In genomic region chr16:27439273-27440018, GRCh38 we compare ENCODE assay signal across 17 cellular contexts. TPM values are rescaled to one million over a fixed set of nuclear protein-coding genes. Genes with fewer than 3 reads are reported as not detected.
DNase-seq lines count a peak whose midpoint lies in the region; ATAC-seq, FAIRE-seq and TF ChIP-seq lines count a peak whose summit lies in the region.
"Had no signal": no experiment of that assay in that cellular context is flagged by ENCODE, and none has a peak within 500 bp of the region (broad histone marks: within the 10 kb centered on the region; RNA-seq: fewer than 3 reads in every experiment).

No MANE protein-coding gene starts in this region.

- 71% methylated on average over 10 of the region's 18 CpGs for WGBS in right lobe of liver (ENCODE audit: insufficient coverage, low coverage, low lambda C conversion rate, missing lambda C conversion rate)

- peaks cover 19% of the 10 kb centered on the region for H3K36me3 Mint-ChIP-seq in activated naive CD8-positive, alpha-beta T cell
- H3K36me3 Mint-ChIP-seq in activated naive CD8-positive, alpha-beta T cell treated with anti-CD3 and anti-CD28 coated beads for 36 hours: peaks cover 84% of the 10 kb centered on the region

- H3K4me1 ChIP-seq in right lobe of liver: no peaks in the 10 kb centered on the region

- no peak overlapping the region for H3K27ac ChIP-seq in right lobe of liver
- no peak overlapping the region for H3K27ac ChIP-seq in brain microvascular endothelial cell
- H3K27ac ChIP-seq: cardiac muscle cell, skin epidermis had no signal

- no peaks in the 10 kb centered on the region for H3K36me3 ChIP-seq in right lobe of liver
- H3K36me3 ChIP-seq in brain microvascular endothelial cell (replicated peaks): no peaks in the 10 kb centered on the region
- H3K36me3 ChIP-seq: cardiac muscle cell had no signal

- in situ Hi-C loops in brain microvascular endothelial cell (cut with HindIII; ENCODE audit: low pct_ligation_motif_present, low sequenced_read_pairs): no loop called here

- H3K9me3 ChIP-seq in right lobe of liver: no peaks in the 10 kb centered on the region

- peak overlapping the region; percentile 36 for H3K27ac Mint-ChIP-seq in activated naive CD8-positive, alpha-beta T cell
- H3K27ac Mint-ChIP-seq in activated naive CD8-positive, alpha-beta T cell treated with anti-CD3 and anti-CD28 coated beads for 36 hours: no peak overlapping the region

- H3K27me3 ChIP-seq in right lobe of liver: no peaks in the 10 kb centered on the region
- no peaks in the 10 kb centered on the region for H3K27me3 ChIP-seq in brain microvascular endothelial cell (replicated peaks)
- H3K27me3 ChIP-seq: cardiac muscle cell had no signal

- no peak for DNase-seq in activated naive CD8-positive, alpha-beta T cell treated with anti-CD3 and anti-CD28 coated beads for 36 hours
- peak; percentile 14 for DNase-seq in activated CD8-positive, alpha-beta memory T cell treated with anti-CD3 and anti-CD28 coated beads, Interleukin-2, amount 50 U/mL, for 4 hours
- DNase-seq in right lobe of liver (peak in 2 of 3 donors; percentile 3 to 23), urothelium cell line (ENCODE audit: low spot score) (no peak), NCI-H1048 (lab: John Stamatoyannopoulos, UW) (no peak), cardiac septum (ENCODE audit: low spot score) (no peak), brain microvascular endothelial cell (no peak)
- DNase-seq: activated gamma-delta T cell treated with Interleukin-2 at 50 U/mL for 16 hours, foreskin melanocyte, NCI-H187 treated with DMSO at 0.1 percent for 48 hours, NCI-H526, occipital lobe had no signal

- no peaks in the 10 kb centered on the region for H3K9me3 Mint-ChIP-seq in activated naive CD8-positive, alpha-beta T cell (ENCODE audit: low read depth)
- no peaks in the 10 kb centered on the region for H3K9me3 Mint-ChIP-seq in activated naive CD8-positive, alpha-beta T cell treated with anti-CD3 and anti-CD28 coated beads for 36 hours

- TF ChIP-seq CTCF in right lobe of liver (IDR thresholded peaks at IDR 0.05): no peak
- no peak for TF ChIP-seq CTCF in brain microvascular endothelial cell (IDR thresholded peaks at IDR 0.05; ENCODE audit: low read depth, low read length, missing control alignments)

- intact Hi-C loops in right lobe of liver (cut with DNase I) (no loop called here), cardiac septum (cut with DNase I) (no loop called here)

- no peak for TF ChIP-seq POLR2A in right lobe of liver (IDR thresholded peaks at IDR 0.05)

- no peak for ATAC-seq in right lobe of liver

- peaks cover 14% of the 10 kb centered on the region for H3K4me1 Mint-ChIP-seq in activated naive CD8-positive, alpha-beta T cell (ENCODE audit: low read depth)
- peaks cover 15% of the 10 kb centered on the region for H3K4me1 Mint-ChIP-seq in activated naive CD8-positive, alpha-beta T cell treated with anti-CD3 and anti-CD28 coated beads for 36 hours

- H3K27me3 Mint-ChIP-seq in activated naive CD8-positive, alpha-beta T cell: no peaks in the 10 kb centered on the region
- no peaks in the 10 kb centered on the region for H3K27me3 Mint-ChIP-seq in activated naive CD8-positive, alpha-beta T cell treated with anti-CD3 and anti-CD28 coated beads for 36 hours

- H3K4me3 Mint-ChIP-seq in activated naive CD8-positive, alpha-beta T cell: no peak overlapping the region
- no peak overlapping the region for H3K4me3 Mint-ChIP-seq in activated naive CD8-positive, alpha-beta T cell treated with anti-CD3 and anti-CD28 coated beads for 36 hours

- H3K4me3 ChIP-seq in right lobe of liver: no peak overlapping the region
- H3K4me3 ChIP-seq in brain microvascular endothelial cell (ENCODE audit: low read depth, low read length): no peak overlapping the region
- H3K4me3 ChIP-seq: cardiac muscle cell, skin epidermis had no signal

- peak; percentile 85 for FAIRE-seq in urothelium cell line (lab: Jason Lieb, UNC)
- FAIRE-seq: endometrium, RCC 7860 had no signal

RNA-seq across cellular contexts. Expression of gene IL21R, which starts 37.5 kb away (rescaled TPM):
- total RNA-seq in activated naive CD8-positive, alpha-beta T cell treated with anti-CD3 and anti-CD28 coated beads for 36 hours: 10 to 100 TPM; 99.3 to 99.5 TPM
- 1 to 10 TPM in 1 of 6 experiments, under 1 TPM in 5; 0.09 to 1.3 (median 0.31) TPM for total RNA-seq in right lobe of liver
- 1.4 TPM for total RNA-seq in cardiac septum
- total RNA-seq: cardiac muscle cell, occipital lobe had no signal

Comparison
In these comparisons a context has a peak if more than half of its experiments do, and no peak if none do; other contexts are left out.
1. DNase-seq: peak in activated CD8-positive, alpha-beta memory T cell treated with anti-CD3 and anti-CD28 coated beads, Interleukin-2, amount 50 U/mL, for 4 hours (single experiment) and right lobe of liver (2 of 3); none in activated naive CD8-positive, alpha-beta T cell treated with anti-CD3 and anti-CD28 coated beads for 36 hours (single experiment), urothelium cell line (single experiment), NCI-H1048 (single experiment), cardiac septum (single experiment) and brain microvascular endothelial cell (single experiment).
2. RNA of gene IL21R, which starts 37.5 kb away (total RNA-seq): 99.3 to 99.5 TPM in activated naive CD8-positive, alpha-beta T cell treated with anti-CD3 and anti-CD28 coated beads for 36 hours; 1.4 TPM in cardiac septum (single experiment) and 0.09 to 1.3 TPM in right lobe of liver; every median in the first group is over 10 times any median in the second.